In the genomic region with DNA sequence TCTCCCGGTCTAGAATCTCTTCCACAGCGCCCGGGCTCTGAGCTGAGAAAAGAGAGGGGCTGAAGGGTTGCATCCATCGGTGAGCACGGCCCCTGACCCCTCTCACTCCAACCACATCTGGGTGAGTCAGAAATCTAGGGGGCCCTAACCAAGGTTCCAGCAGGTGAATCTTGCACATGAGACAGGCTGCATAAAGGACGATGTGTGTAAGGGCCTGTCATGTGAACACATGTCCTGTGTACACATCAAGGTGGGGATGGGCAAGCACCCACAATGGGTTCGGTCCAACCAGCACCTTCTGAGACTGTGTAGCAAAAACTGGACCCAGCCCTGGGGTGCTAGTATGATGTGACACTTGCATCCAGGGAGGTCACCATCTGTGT, we compare ENCODE assay signal across 8 cellular contexts. TPM values are rescaled to one million over a fixed set of nuclear protein-coding genes. Genes with fewer than 3 reads are reported as not detected.
DNase-seq lines count a peak whose midpoint lies in the region; ATAC-seq and TF ChIP-seq lines count a peak whose summit lies in the region.

No MANE protein-coding gene starts in this region.

- POLR2A ChIA-PET in WTC11 (lab: Charles Lee): no interaction called here

- no peak overlapping the region for H3K27ac Mint-ChIP-seq in WTC11

- no peak for DNase-seq in WTC11 (ENCODE audit: low spot score)
- DNase-seq in fibroblast of villous mesenchyme (ENCODE audit: low read depth): no peak
- DNase-seq in retinal pigment epithelial cell (ENCODE audit: low read depth): no peak
- DNase-seq in left colon: no peak
- no peak for DNase-seq in GDM1 (lab: John Stamatoyannopoulos, UW)
- DNase-seq in activated CD4-positive, alpha-beta T cell treated with anti-CD3 and anti-CD28 coated beads, Interleukin-2, amount 50 U/mL, for 1 hour: no peak

- H3K4me3 ChIP-seq in GM08714 (ENCODE audit: low read length): peak overlapping the region; percentile 84
- peak overlapping the region; percentile 79 for H3K4me3 ChIP-seq in fibroblast of villous mesenchyme (ENCODE audit: low read depth, low read length)
- H3K4me3 ChIP-seq in retinal pigment epithelial cell (ENCODE audit: low read length): peak overlapping the region; percentile 92

- ATAC-seq in WTC11: no peak
- ATAC-seq in left colon: no peak
- no peak for ATAC-seq in GM21390 (IDR thresholded peaks at IDR 0.05; ENCODE audit: unreplicated experiment)

- no peaks in the 10 kb centered on the region for H3K27me3 Mint-ChIP-seq in WTC11 (ENCODE audit: low read depth)

- intact Hi-C loops in left colon (cut with DNase I, micrococcal nuclease): no loop called here

- H3K9me3 Mint-ChIP-seq in WTC11: no peaks in the 10 kb centered on the region

- peaks cover 21% of the 10 kb centered on the region for H3K36me3 Mint-ChIP-seq in WTC11

- peaks cover 8% of the 10 kb centered on the region; the same call in 1 of the 2 replicates for H3K4me1 Mint-ChIP-seq in WTC11

- CTCF ChIA-PET in WTC11 (lab: Charles Lee): no interaction called here

- TF ChIP-seq CTCF in WTC11 (IDR thresholded peaks at IDR 0.05) (no peak), fibroblast of villous mesenchyme (IDR thresholded peaks at IDR 0.05; ENCODE audit: insufficient read depth, low read depth, low read length) (no peak), retinal pigment epithelial cell (conservative IDR thresholded peaks at IDR 0.05; ENCODE audit: low read depth, low read length) (no peak)

- peak overlapping the region; percentile 97 for H3K4me3 Mint-ChIP-seq in WTC11

TF ChIP-seq in WTC11, 78 proteins besides CTCF, POLR2A, EP300 and RAD21:
- TF ChIP-seq, protein P1, sequence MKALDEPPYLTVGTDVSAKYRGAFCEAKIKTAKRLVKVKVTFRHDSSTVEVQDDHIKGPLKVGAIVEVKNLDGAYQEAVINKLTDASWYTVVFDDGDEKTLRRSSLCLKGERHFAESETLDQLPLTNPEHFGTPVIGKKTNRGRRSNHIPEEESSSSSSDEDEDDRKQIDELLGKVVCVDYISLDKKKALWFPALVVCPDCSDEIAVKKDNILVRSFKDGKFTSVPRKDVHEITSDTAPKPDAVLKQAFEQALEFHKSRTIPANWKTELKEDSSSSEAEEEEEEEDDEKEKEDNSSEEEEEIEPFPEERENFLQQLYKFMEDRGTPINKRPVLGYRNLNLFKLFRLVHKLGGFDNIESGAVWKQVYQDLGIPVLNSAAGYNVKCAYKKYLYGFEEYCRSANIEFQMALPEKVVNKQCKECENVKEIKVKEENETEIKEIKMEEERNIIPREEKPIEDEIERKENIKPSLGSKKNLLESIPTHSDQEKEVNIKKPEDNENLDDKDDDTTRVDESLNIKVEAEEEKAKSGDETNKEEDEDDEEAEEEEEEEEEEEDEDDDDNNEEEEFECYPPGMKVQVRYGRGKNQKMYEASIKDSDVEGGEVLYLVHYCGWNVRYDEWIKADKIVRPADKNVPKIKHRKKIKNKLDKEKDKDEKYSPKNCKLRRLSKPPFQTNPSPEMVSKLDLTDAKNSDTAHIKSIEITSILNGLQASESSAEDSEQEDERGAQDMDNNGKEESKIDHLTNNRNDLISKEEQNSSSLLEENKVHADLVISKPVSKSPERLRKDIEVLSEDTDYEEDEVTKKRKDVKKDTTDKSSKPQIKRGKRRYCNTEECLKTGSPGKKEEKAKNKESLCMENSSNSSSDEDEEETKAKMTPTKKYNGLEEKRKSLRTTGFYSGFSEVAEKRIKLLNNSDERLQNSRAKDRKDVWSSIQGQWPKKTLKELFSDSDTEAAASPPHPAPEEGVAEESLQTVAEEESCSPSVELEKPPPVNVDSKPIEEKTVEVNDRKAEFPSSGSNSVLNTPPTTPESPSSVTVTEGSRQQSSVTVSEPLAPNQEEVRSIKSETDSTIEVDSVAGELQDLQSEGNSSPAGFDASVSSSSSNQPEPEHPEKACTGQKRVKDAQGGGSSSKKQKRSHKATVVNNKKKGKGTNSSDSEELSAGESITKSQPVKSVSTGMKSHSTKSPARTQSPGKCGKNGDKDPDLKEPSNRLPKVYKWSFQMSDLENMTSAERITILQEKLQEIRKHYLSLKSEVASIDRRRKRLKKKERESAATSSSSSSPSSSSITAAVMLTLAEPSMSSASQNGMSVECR (CRISPR knock-in tag; IDR thresholded peaks at IDR 0.05; ENCODE audit: borderline replicate concordance): no peak
- no peak for TF ChIP-seq GABPB1 (CRISPR knock-in tag; IDR thresholded peaks at IDR 0.05)
- TF ChIP-seq, protein P2, sequence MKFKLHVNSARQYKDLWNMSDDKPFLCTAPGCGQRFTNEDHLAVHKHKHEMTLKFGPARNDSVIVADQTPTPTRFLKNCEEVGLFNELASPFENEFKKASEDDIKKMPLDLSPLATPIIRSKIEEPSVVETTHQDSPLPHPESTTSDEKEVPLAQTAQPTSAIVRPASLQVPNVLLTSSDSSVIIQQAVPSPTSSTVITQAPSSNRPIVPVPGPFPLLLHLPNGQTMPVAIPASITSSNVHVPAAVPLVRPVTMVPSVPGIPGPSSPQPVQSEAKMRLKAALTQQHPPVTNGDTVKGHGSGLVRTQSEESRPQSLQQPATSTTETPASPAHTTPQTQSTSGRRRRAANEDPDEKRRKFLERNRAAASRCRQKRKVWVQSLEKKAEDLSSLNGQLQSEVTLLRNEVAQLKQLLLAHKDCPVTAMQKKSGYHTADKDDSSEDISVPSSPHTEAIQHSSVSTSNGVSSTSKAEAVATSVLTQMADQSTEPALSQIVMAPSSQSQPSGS (CRISPR knock-in tag; IDR thresholded peaks at IDR 0.05; ENCODE audit: borderline replicate concordance, low read depth): no peak
- no peak for TF ChIP-seq ATF1 (CRISPR knock-in tag; IDR thresholded peaks at IDR 0.05)

RNA-seq across cellular contexts. Expression of a gene that starts 1.2 kb away (rescaled TPM):
- 45.1 to 51.4 TPM (median 47.0 TPM) in 3 replicates for total RNA-seq in WTC11 (2021)
- 22.0 and 23.8 TPM in 2 replicates for total RNA-seq in fibroblast of villous mesenchyme
- 10 to 100 TPM; 55.8 to 69.0 TPM for total RNA-seq in left colon

RNA-seq across cellular contexts. Expression of a gene that starts 1.5 kb away (rescaled TPM):
- total RNA-seq in WTC11 (2021): 67.8 to 69.5 TPM (median 68.3 TPM) in 3 replicates
- total RNA-seq in fibroblast of villous mesenchyme: 154 and 167 TPM in 2 replicates
- 10 to 100 TPM; 77.8 to 86.9 TPM for total RNA-seq in left colon

RNA-seq across cellular contexts. Expression of a gene that starts 13.1 kb away (rescaled TPM):
- total RNA-seq in WTC11 (2021) (not detected in 3 replicates), fibroblast of villous mesenchyme (not detected in 2 replicates), left colon (not detected)

RNA-seq across cellular contexts. Expression of a gene that starts 30.1 kb away (rescaled TPM):
- total RNA-seq in WTC11 (2021) (19.2 to 21.0 TPM (median 20.5 TPM) in 3 replicates), fibroblast of villous mesenchyme (10.3 and 10.4 TPM in 2 replicates), left colon (10 to 100 TPM; 18.8 to 22.3 TPM)

RNA-seq across cellular contexts. Expression of a gene that starts 30.8 kb away (rescaled TPM):
- total RNA-seq in WTC11 (2021) (144 to 148 TPM (median 147 TPM) in 3 replicates), fibroblast of villous mesenchyme (130 and 140 TPM in 2 replicates), left colon (100 to 1,000 TPM in 1 of 2 donors, 10 to 100 TPM in 1; 99.5 to 111 TPM)
